10 cellular contexts compared by ENCODE assay signal in genomic region chr7:134293029-134293740, GRCh38. TPM values are rescaled to one million over a fixed set of nuclear protein-coding genes. Genes with fewer than 3 reads are reported as not detected.
DNase-seq lines count a peak whose midpoint lies in the region; ATAC-seq, FAIRE-seq and TF ChIP-seq lines count a peak whose summit lies in the region.
"Had no signal": no experiment of that assay in that cellular context is flagged by ENCODE, and none has a peak within 500 bp of the region (broad histone marks: within the 10 kb centered on the region; RNA-seq: fewer than 3 reads in every experiment).

No MANE protein-coding gene starts in this region.

- ATAC-seq in HG02970 (IDR thresholded peaks at IDR 0.05; ENCODE audit: low FRiP score, unreplicated experiment): peak; percentile 99
- ATAC-seq: HCT116 had no signal

- no peak overlapping the region for H3K27ac Mint-ChIP-seq in activated T-helper 2 cell treated with anti-CD3 and anti-CD28 coated beads, Interferon-gamma antibody, Interleukin-2, Interleukin-4, amounts not matched to agents 10 μg/mL and 5 μg/mL and 100 μg/mL, durations not matched to agents 14 hours and 24 hours and 36 hours

- H3K4me1 Mint-ChIP-seq in activated T-helper 2 cell treated with anti-CD3 and anti-CD28 coated beads, Interferon-gamma antibody, Interleukin-2, Interleukin-4, amounts not matched to agents 10 μg/mL and 5 μg/mL and 100 μg/mL, durations not matched to agents 14 hours and 24 hours and 36 hours (ENCODE audit: low read depth): no peaks in the 10 kb centered on the region

- POLR2A ChIA-PET in HEK293T (lab: Yijun Ruan, JAX): no interaction called here

- DNase-seq in GM19239 (ENCODE audit: insufficient read length, low spot score) (peak; percentile 43), RPMI8226 (peak; percentile 83), putamen (ENCODE audit: low spot score) (peak; percentile 26), HEK293T (ENCODE audit: extremely low spot score) (no peak), activated T-cell treated with anti-CD3 and anti-CD28 coated beads for 4 hours (no peak), GF-D8 (lab: John Stamatoyannopoulos, UW) (no peak)
- DNase-seq in activated T-helper 2 cell treated with anti-CD3 and anti-CD28 coated beads, Interferon-gamma antibody, Interleukin-2, Interleukin-4, amounts not matched to agents 10 μg/mL and 5 μg/mL and 100 μg/mL, durations not matched to agents 14 hours and 24 hours and 36 hours (ENCODE audit: low spot score): no peak

- H3K36me3 Mint-ChIP-seq in activated T-helper 2 cell treated with anti-CD3 and anti-CD28 coated beads, Interferon-gamma antibody, Interleukin-2, Interleukin-4, amounts not matched to agents 10 μg/mL and 5 μg/mL and 100 μg/mL, durations not matched to agents 14 hours and 24 hours and 36 hours (ENCODE audit: low read depth): peaks cover 10% of the 10 kb centered on the region

- CTCF ChIA-PET in HEK293T (lab: Yijun Ruan, JAX): no interaction called here

- no peaks in the 10 kb centered on the region for H3K27me3 Mint-ChIP-seq in activated T-helper 2 cell treated with anti-CD3 and anti-CD28 coated beads, Interferon-gamma antibody, Interleukin-2, Interleukin-4, amounts not matched to agents 10 μg/mL and 5 μg/mL and 100 μg/mL, durations not matched to agents 14 hours and 24 hours and 36 hours (ENCODE audit: low read depth)

- H3K4me3 Mint-ChIP-seq in activated T-helper 2 cell treated with anti-CD3 and anti-CD28 coated beads, Interferon-gamma antibody, Interleukin-2, Interleukin-4, amounts not matched to agents 10 μg/mL and 5 μg/mL and 100 μg/mL, durations not matched to agents 14 hours and 24 hours and 36 hours (ENCODE audit: low read depth): no peak overlapping the region

- no peaks in the 10 kb centered on the region for H3K9me3 Mint-ChIP-seq in activated T-helper 2 cell treated with anti-CD3 and anti-CD28 coated beads, Interferon-gamma antibody, Interleukin-2, Interleukin-4, amounts not matched to agents 10 μg/mL and 5 μg/mL and 100 μg/mL, durations not matched to agents 14 hours and 24 hours and 36 hours

- FAIRE-seq in GM19239 (lab: Jason Lieb, UNC): peak; percentile 95
- FAIRE-seq: TTC549 had no signal

- intact Hi-C loops in activated T-helper 2 cell treated with anti-CD3 and anti-CD28 coated beads, Interferon-gamma antibody, Interleukin-2, Interleukin-4, amounts not matched to agents 10 μg/mL and 5 μg/mL and 100 μg/mL, durations not matched to agents 14 hours and 24 hours and 36 hours (cut with micrococcal nuclease): no loop called here

TF ChIP-seq in HEK293T, 16 proteins besides CTCF, POLR2A, EP300 and RAD21:
- no peak for TF ChIP-seq NFRKB (IDR thresholded peaks at IDR 0.05)
- no peak for TF ChIP-seq L3MBTL2 (conservative IDR thresholded peaks at IDR 0.05)
- no peak for TF ChIP-seq ARNT (IDR thresholded peaks at IDR 0.05)
- no peak for TF ChIP-seq FOXK2 (IDR thresholded peaks at IDR 0.05)
- no peak for TF ChIP-seq CTBP1 (IDR thresholded peaks at IDR 0.05; ENCODE audit: borderline replicate concordance)
- no peak for TF ChIP-seq ZNF384 (IDR thresholded peaks at IDR 0.05)
- TF ChIP-seq SUZ12 (IDR thresholded peaks at IDR 0.05): no peak
- no peak for TF ChIP-seq SP1 (IDR thresholded peaks at IDR 0.05)
- TF ChIP-seq BHLHE40 (IDR thresholded peaks at IDR 0.05; ENCODE audit: borderline replicate concordance): no peak
- no peak for TF ChIP-seq LEF1 (IDR thresholded peaks at IDR 0.05; ENCODE audit: borderline replicate concordance)
- TF ChIP-seq HDGF (IDR thresholded peaks at IDR 0.05; ENCODE audit: borderline replicate concordance): no peak
- TF ChIP-seq FOXM1 (IDR thresholded peaks at IDR 0.05; ENCODE audit: borderline replicate concordance): no peak
- no peak for TF ChIP-seq TARDBP (IDR thresholded peaks at IDR 0.05)
- TF ChIP-seq PKNOX1 (IDR thresholded peaks at IDR 0.05): no peak
- no peak for TF ChIP-seq ELF4 (IDR thresholded peaks at IDR 0.05)

RNA-seq across cellular contexts. Expression of gene SLC35B4, which starts 23.5 kb away (rescaled TPM):
- total RNA-seq in activated T-helper 2 cell treated with anti-CD3 and anti-CD28 coated beads, Interferon-gamma antibody, Interleukin-2, Interleukin-4, amounts not matched to agents 10 μg/mL and 5 μg/mL and 100 μg/mL, durations not matched to agents 14 hours and 24 hours and 36 hours: 22.8 and 23.1 TPM in 2 replicates

Comparison
In these comparisons a context has a peak if more than half of its experiments do, and no peak if none do; other contexts are left out.
1. DNase-seq: peak in GM19239 (single experiment), RPMI8226 (single experiment) and putamen (single experiment); none in activated T-helper 2 cell treated with anti-CD3 and anti-CD28 coated beads, Interferon-gamma antibody, Interleukin-2, Interleukin-4, amounts not matched to agents 10 μg/mL and 5 μg/mL and 100 μg/mL, durations not matched to agents 14 hours and 24 hours and 36 hours (single experiment), HEK293T (single experiment), activated T-cell treated with anti-CD3 and anti-CD28 coated beads for 4 hours (single experiment) and GF-D8 (single experiment).